In the genomic region with DNA sequence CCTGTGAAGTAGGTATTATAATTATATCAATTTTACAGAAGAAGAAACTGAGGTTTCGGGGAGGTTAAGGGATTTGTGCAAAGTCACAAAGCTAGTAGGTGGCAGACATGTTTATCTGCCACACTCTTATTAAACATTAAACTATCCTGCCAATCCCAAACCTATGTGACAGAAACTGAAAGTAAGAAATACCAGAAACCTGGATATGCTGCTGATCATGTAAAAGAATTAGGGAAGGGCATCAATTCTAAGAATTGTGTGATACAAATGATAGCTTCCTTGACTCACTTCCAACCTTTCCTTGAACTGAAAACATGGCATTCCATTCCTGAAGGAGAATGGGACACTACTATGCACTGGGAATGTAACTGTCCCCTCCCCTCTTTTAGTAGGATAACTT, we compare ENCODE assay signal across 15 cellular contexts. TPM values are rescaled to one million over a fixed set of nuclear protein-coding genes. Genes with fewer than 3 reads are reported as not detected.
DNase-seq lines count a peak whose midpoint lies in the region; ATAC-seq and TF ChIP-seq lines count a peak whose summit lies in the region.
"Had no signal": no experiment of that assay in that cellular context is flagged by ENCODE, and none has a peak within 500 bp of the region (broad histone marks: within the 10 kb centered on the region; RNA-seq: fewer than 3 reads in every experiment).

No MANE protein-coding gene starts in this region.

- no peak for ATAC-seq in memory B cell (ENCODE audit: low read depth)
- ATAC-seq in GM21786 (IDR thresholded peaks at IDR 0.05; ENCODE audit: unreplicated experiment), result no peak
- no peak for ATAC-seq in GM21381 (IDR thresholded peaks at IDR 0.05; ENCODE audit: unreplicated experiment)

- peak overlapping the region; percentile 34; the same call in 1 of the 2 replicates for H3K4me3 ChIP-seq in ACC112 (ENCODE audit: low read depth, low read length)
- no peak overlapping the region for H3K4me3 ChIP-seq in SU-DHL-6 (ENCODE audit: insufficient read depth, low read length, poor library complexity, severe bottlenecking)
- H3K4me3 ChIP-seq in prostate gland, result no peak overlapping the region
- H3K4me3 ChIP-seq: upper lobe of left lung had no signal

- peaks cover 38% of the 10 kb centered on the region for H3F3A ChIP-seq in SU-DHL-6 (ENCODE audit: insufficient read depth)

- H3K9me3 ChIP-seq in SU-DHL-6 (ENCODE audit: insufficient read depth, low read length) (no peaks in the 10 kb centered on the region; the same call in 1 of the 2 replicates), prostate gland (no peaks in the 10 kb centered on the region)
- H3K9me3 ChIP-seq: BE2C had no signal

- H3K79me2 ChIP-seq in ACC112 (ENCODE audit: control insufficient read depth, insufficient read depth, low read length, unreplicated experiment), result peaks cover 45% of the 10 kb centered on the region
- H3K79me2 ChIP-seq in SU-DHL-6 (ENCODE audit: insufficient read depth, low read length), result peaks cover 88% of the 10 kb centered on the region

- H4K20me1 ChIP-seq in SU-DHL-6 (ENCODE audit: low read depth, low read length), result 0 out of 2 replicates have a peak, but pooled peaks cover 4% of the 10 kb centered on the region

- peak overlapping the region; percentile 99 for H3K27ac ChIP-seq in ACC112 (ENCODE audit: low read depth, low read length)
- H3K27ac ChIP-seq in SU-DHL-6 (ENCODE audit: low read depth, low read length), result peak overlapping the region; percentile 53; the same call in 1 of the 2 replicates
- no peak overlapping the region for H3K27ac ChIP-seq in prostate gland

- no peaks in the 10 kb centered on the region for H3K9me2 ChIP-seq in SU-DHL-6 (replicated peaks; ENCODE audit: insufficient read depth, low read length)

- H3K9ac ChIP-seq in SU-DHL-6 (ENCODE audit: low read length), result no peak overlapping the region

- H3K36me3 ChIP-seq in ACC112 (ENCODE audit: insufficient read depth, low read length) (peaks cover 5% of the 10 kb centered on the region; the same call in 1 of the 2 replicates), SU-DHL-6 (ENCODE audit: low read length) (peaks cover 16% of the 10 kb centered on the region), prostate gland (no peaks in the 10 kb centered on the region)
- H3K36me3 ChIP-seq: BE2C, upper lobe of left lung had no signal

- 100% methylated on average over 1 of the region's 1 CpG for WGBS in prostate gland

- H3K27ac Mint-ChIP-seq in memory B cell, result peak overlapping the region; percentile 70
- H3K27ac Mint-ChIP-seq: brain, IgD-negative memory B cell had no signal

- H3K4me3 Mint-ChIP-seq in memory B cell, result peak overlapping the region; percentile 29
- H3K4me3 Mint-ChIP-seq: brain had no signal

- H3K27me3 ChIP-seq in ACC112 (ENCODE audit: insufficient read depth, low read length) (no peaks in the 10 kb centered on the region), SU-DHL-6 (ENCODE audit: low read length) (no peaks in the 10 kb centered on the region), prostate gland (replicated peaks; ENCODE audit: insufficient read depth) (no peaks in the 10 kb centered on the region)
- H3K27me3 ChIP-seq: BE2C, upper lobe of left lung had no signal

- no peaks in the 10 kb centered on the region for H3K9me3 Mint-ChIP-seq in memory B cell

- H2AFZ ChIP-seq in ACC112 (ENCODE audit: low read length, unreplicated experiment), result no peak overlapping the region
- no peak overlapping the region for H2AFZ ChIP-seq in SU-DHL-6 (ENCODE audit: low read depth, low read length, severe bottlenecking)

- no peaks in the 10 kb centered on the region for H3K27me3 Mint-ChIP-seq in memory B cell
- H3K27me3 Mint-ChIP-seq: brain, IgD-negative memory B cell had no signal

- DNase-seq in EH (ENCODE audit: low read depth) (peak; percentile 64), memory B cell (ENCODE audit: low spot score in 2 of 2) (no peak), prostate gland (ENCODE audit: low spot score) (no peak), NCI-H146 treated with DMSO at 0.1 percent for 48 hours (lab: John Stamatoyannopoulos, UW; ENCODE audit: unreplicated experiment) (no peak)
- DNase-seq: BE2C, DMS79, hypothalamus, NCI-H146, upper lobe of left lung had no signal

- H3K4me1 ChIP-seq in ACC112 (ENCODE audit: control insufficient read depth, insufficient read depth, low read length, unreplicated experiment) (peaks cover 55% of the 10 kb centered on the region), prostate gland (replicated peaks) (peaks cover 7% of the 10 kb centered on the region)

- H3K4me1 Mint-ChIP-seq in memory B cell, result peaks cover 29% of the 10 kb centered on the region

- H3K4me2 ChIP-seq in SU-DHL-6 (ENCODE audit: low read depth, low read length, poor library complexity, severe bottlenecking), result peak overlapping the region; percentile 31

- intact Hi-C loops in prostate gland (cut with DNase I), result no loop called here

- TF ChIP-seq POLR2A in prostate gland (IDR thresholded peaks at IDR 0.05), result no peak

- H3K36me3 Mint-ChIP-seq in memory B cell, result peaks cover 13% of the 10 kb centered on the region

- TF ChIP-seq CTCF in SU-DHL-6 (IDR thresholded peaks at IDR 0.05; ENCODE audit: insufficient read depth, low read length, poor library complexity, severe bottlenecking) (no peak), prostate gland (IDR thresholded peaks at IDR 0.05) (no peak)

RNA-seq across cellular contexts. Expression of a gene that starts 16.9 kb away (rescaled TPM):
- 10 to 100 TPM; 52.2 to 52.5 TPM for total RNA-seq in prostate gland

RNA-seq across cellular contexts. Expression of a gene that starts 20.5 kb away (rescaled TPM):
- total RNA-seq in prostate gland, result 10 to 100 TPM; 62.0 to 82.6 TPM

Comparison
In these comparisons a context has a peak if more than half of its experiments do, and no peak if none do; other contexts are left out.
1. H3K27ac ChIP-seq: peak in ACC112 (single experiment) and SU-DHL-6 (single experiment); none in prostate gland (0 of 2).